In the genomic region with DNA sequence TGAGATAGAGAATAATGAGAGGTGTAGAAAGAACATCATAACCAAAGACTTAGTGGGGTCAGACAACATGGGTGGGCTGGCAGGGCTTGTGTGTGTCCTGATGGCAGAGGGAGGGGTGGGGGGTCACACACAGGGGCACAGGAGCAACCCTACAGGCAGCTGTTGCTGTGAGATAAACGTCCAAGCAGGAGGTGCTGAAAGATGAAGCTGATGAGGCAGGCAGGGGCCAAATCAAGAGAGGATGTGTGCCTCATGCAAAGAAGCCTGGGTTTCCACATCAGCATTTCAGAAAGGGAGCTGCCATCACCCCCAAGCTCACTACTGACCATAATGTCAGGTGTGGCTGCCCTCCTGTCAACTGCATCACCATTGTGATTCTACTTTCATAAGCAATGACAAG, we compare ENCODE assay signal across 34 cellular contexts. TPM values are rescaled to one million over a fixed set of nuclear protein-coding genes. Genes with fewer than 3 reads are reported as not detected.
"Had no signal": no experiment of that assay in that cellular context is flagged by ENCODE, and none has a peak within 500 bp of the region (broad histone marks: within the 10 kb centered on the region; RNA-seq: fewer than 3 reads in every experiment).

No MANE protein-coding gene starts in this region.

- H3K4me3 ChIP-seq: cardiac muscle cell, SJSA1 had no signal

- H3K9me3 Mint-ChIP-seq: activated CD4-positive, alpha-beta memory T cell treated with anti-CD3 and anti-CD28 coated beads, Interleukin-2, amount 10 ng/mL, durations not matched to agents 7 days and 5 days; activated naive CD8-positive, alpha-beta T cell treated with anti-CD3 and anti-CD28 coated beads for 36 hours; activated T-cell treated with anti-CD3 and anti-CD28 coated beads, Interleukin-2, amount 50 U/mL, for 72 hours; activated T-helper 17 cell treated with anti-CD3 and anti-CD28 coated beads, Interleukin-2, amount 50 U/mL, for 72 hours; central memory CD8-positive, alpha-beta T cell; T-helper 1 cell treated with Interleukin-12 subunit alpha and Interleukin-12 subunit beta and Interleukin-4 antibody, amounts not matched to agents 30 μg/mL and 1 μg/mL, for 36 hours had no signal

- H3K4me2 ChIP-seq: SK-N-SH had no signal

- H3K9me3 ChIP-seq: SJSA1, SK-N-SH had no signal

- H3K27me3 ChIP-seq: brain microvascular endothelial cell, cardiac muscle cell had no signal

- H3K4me3 Mint-ChIP-seq: activated CD4-positive, alpha-beta memory T cell treated with anti-CD3 and anti-CD28 coated beads, Interleukin-2, amount 10 ng/mL, durations not matched to agents 7 days and 5 days; activated CD8-positive, alpha-beta memory T cell treated with anti-CD3 and anti-CD28 coated beads, Interleukin-2, amount 10 ng/mL, durations not matched to agents 7 days and 5 days; activated naive CD8-positive, alpha-beta T cell treated with anti-CD3 and anti-CD28 coated beads for 36 hours; activated T-cell treated with anti-CD3 and anti-CD28 coated beads, Interleukin-2, amount 50 U/mL, for 72 hours; activated T-helper 17 cell treated with anti-CD3 and anti-CD28 coated beads, Interleukin-2, amount 50 U/mL, for 72 hours; central memory CD8-positive, alpha-beta T cell; T-helper 1 cell treated with Interleukin-12 subunit alpha and Interleukin-12 subunit beta and Interleukin-4 antibody, amounts not matched to agents 30 μg/mL and 1 μg/mL, for 36 hours had no signal

- H3K9ac ChIP-seq: SK-N-SH had no signal

- FAIRE-seq: TTC549 had no signal

- H3K4me1 ChIP-seq: SJSA1 had no signal

- ATAC-seq: activated CD8-positive, alpha-beta memory T cell treated with anti-CD3 and anti-CD28 coated beads, Interleukin-2, amount 10 ng/mL, durations not matched to agents 7 days and 5 days; activated T-cell treated with anti-CD3 and anti-CD28 coated beads, Interleukin-2, amount 50 U/mL, for 72 hours; activated T-helper 17 cell treated with anti-CD3 and anti-CD28 coated beads, Interleukin-2, amount 50 U/mL, for 72 hours; Panc1 had no signal

- H3K27ac Mint-ChIP-seq: activated CD4-positive, alpha-beta memory T cell treated with anti-CD3 and anti-CD28 coated beads, Interleukin-2, amount 10 ng/mL, durations not matched to agents 7 days and 5 days; activated CD8-positive, alpha-beta memory T cell treated with anti-CD3 and anti-CD28 coated beads, Interleukin-2, amount 10 ng/mL, durations not matched to agents 7 days and 5 days; activated naive CD8-positive, alpha-beta T cell treated with anti-CD3 and anti-CD28 coated beads for 36 hours; activated T-cell treated with anti-CD3 and anti-CD28 coated beads, Interleukin-2, amount 50 U/mL, for 72 hours; activated T-helper 17 cell treated with anti-CD3 and anti-CD28 coated beads, Interleukin-2, amount 50 U/mL, for 72 hours; T-helper 1 cell treated with Interleukin-12 subunit alpha and Interleukin-12 subunit beta and Interleukin-4 antibody, amounts not matched to agents 30 μg/mL and 1 μg/mL, for 36 hours had no signal

- H3K36me3 ChIP-seq: brain microvascular endothelial cell, cardiac muscle cell, SJSA1, WERI-Rb-1 had no signal

- H3K36me3 Mint-ChIP-seq: activated CD8-positive, alpha-beta memory T cell treated with anti-CD3 and anti-CD28 coated beads, Interleukin-2, amount 10 ng/mL, durations not matched to agents 7 days and 5 days; activated naive CD8-positive, alpha-beta T cell treated with anti-CD3 and anti-CD28 coated beads for 36 hours had no signal

- H3K27ac ChIP-seq: brain microvascular endothelial cell, cardiac muscle cell, SJSA1, WERI-Rb-1 had no signal

- DNase-seq: activated CD4-positive, alpha-beta memory T cell treated with anti-CD3 and anti-CD28 coated beads, Interleukin-2, amount 10 ng/mL, durations not matched to agents 7 days and 5 days; activated CD4-positive, alpha-beta T cell treated with anti-CD3 and anti-CD28 coated beads for 1 hour; activated CD4-positive, alpha-beta T cell treated with anti-CD3 and anti-CD28 coated beads for 48 hours; activated CD4-positive, CD25-positive, alpha-beta regulatory T cell; activated CD8-positive, alpha-beta memory T cell treated with anti-CD3 and anti-CD28 coated beads for 24 hours; activated CD8-positive, alpha-beta memory T cell treated with anti-CD3 and anti-CD28 coated beads, Interleukin-2, amount 10 ng/mL, durations not matched to agents 7 days and 5 days; activated CD8-positive, alpha-beta memory T cell treated with anti-CD3 and anti-CD28 coated beads, Interleukin-2, amount 50 U/mL, for 48 hours; activated effector memory CD4-positive, alpha-beta T cell treated with anti-CD3 and anti-CD28 coated beads, Interleukin-2, amount 50 U/mL, for 16 hours; activated naive CD4-positive, alpha-beta T cell; activated naive CD4-positive, alpha-beta T cell treated with anti-CD3 and anti-CD28 coated beads, Interleukin-2, amount 50 U/mL, for 16 hours; activated naive CD8-positive, alpha-beta T cell treated with anti-CD3 and anti-CD28 coated beads for 36 hours; activated T-cell treated with anti-CD3 and anti-CD28 coated beads, Interleukin-2, amount 50 U/mL, for 72 hours; amniotic stem cell; aorta; brain microvascular endothelial cell; MM.1S; MV-4-11; NCI-H1092; NCI-H1436 treated with DMSO at 0.1 percent for 48 hours; NCI-H1694 treated with DMSO at 0.1 percent for 48 hours; NCI-H2029; NCI-H345; NCI-H524 treated with DMSO at 0.1 percent for 48 hours; SHP77; SK-N-SH; T1000; WERI-Rb-1 had no signal

RNA-seq across cellular contexts. Expression of gene SKA1, which starts 16.0 kb away (rescaled TPM):
- polyA plus RNA-seq: aorta had no signal
